ENCODE assay signal across 1 cellular context in the genomic region with DNA sequence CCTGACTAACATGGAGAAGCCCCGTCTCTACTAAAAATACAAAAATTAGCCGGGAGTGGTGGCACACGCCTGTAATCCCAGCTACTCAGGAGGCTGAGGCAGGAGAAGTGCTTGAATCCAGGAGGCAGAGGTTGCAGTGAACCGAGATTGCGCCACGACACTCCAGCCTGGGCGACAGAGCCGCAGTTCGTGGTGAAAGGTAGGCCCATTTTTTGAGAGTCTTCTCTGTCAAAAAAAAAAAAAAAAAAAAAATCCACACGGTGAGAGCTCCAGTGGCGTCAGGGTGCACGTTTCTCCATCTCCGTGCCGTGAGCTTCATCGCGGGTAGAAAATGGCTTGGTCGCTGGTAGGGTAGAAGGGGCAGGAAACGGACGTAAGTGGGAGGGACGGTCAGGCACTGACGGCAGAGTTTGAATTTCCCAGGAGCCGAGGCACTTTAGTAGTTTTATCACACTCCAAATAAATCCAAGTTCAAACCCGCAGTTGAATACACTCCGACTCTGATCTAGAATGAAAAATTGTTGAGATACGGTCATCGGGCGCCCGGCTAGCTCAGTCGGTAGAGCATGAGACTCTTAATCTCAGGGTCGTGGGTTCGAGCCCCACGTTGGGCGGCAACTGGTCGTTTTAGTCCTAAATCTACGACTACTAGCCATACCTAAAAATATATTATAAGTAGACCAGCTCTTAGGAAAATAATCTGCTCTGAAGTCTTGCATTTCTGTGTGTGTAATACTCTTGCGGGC.
TF ChIP-seq lines count a peak whose summit lies in the region.

No MANE protein-coding gene starts in this region.

TF ChIP-seq in HepG2, 621 proteins besides CTCF, POLR2A, EP300 and RAD21 (continued from another document):
- TF ChIP-seq, protein P1, sequence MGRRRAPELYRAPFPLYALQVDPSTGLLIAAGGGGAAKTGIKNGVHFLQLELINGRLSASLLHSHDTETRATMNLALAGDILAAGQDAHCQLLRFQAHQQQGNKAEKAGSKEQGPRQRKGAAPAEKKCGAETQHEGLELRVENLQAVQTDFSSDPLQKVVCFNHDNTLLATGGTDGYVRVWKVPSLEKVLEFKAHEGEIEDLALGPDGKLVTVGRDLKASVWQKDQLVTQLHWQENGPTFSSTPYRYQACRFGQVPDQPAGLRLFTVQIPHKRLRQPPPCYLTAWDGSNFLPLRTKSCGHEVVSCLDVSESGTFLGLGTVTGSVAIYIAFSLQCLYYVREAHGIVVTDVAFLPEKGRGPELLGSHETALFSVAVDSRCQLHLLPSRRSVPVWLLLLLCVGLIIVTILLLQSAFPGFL (CRISPR knock-in tag; IDR thresholded peaks at IDR 0.05): no peak
- TF ChIP-seq ZNF138 (CRISPR knock-in tag; IDR thresholded peaks at IDR 0.05; ENCODE audit: low read depth): no peak
- TF ChIP-seq ZBTB7A (CRISPR knock-in tag; IDR thresholded peaks at IDR 0.05): no peak
- no peak for TF ChIP-seq ZFP62 (CRISPR knock-in tag; IDR thresholded peaks at IDR 0.05)
- TF ChIP-seq, protein P2, sequence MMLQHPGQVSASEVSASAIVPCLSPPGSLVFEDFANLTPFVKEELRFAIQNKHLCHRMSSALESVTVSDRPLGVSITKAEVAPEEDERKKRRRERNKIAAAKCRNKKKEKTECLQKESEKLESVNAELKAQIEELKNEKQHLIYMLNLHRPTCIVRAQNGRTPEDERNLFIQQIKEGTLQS (CRISPR knock-in tag; IDR thresholded peaks at IDR 0.05): no peak
- TF ChIP-seq, protein P3, sequence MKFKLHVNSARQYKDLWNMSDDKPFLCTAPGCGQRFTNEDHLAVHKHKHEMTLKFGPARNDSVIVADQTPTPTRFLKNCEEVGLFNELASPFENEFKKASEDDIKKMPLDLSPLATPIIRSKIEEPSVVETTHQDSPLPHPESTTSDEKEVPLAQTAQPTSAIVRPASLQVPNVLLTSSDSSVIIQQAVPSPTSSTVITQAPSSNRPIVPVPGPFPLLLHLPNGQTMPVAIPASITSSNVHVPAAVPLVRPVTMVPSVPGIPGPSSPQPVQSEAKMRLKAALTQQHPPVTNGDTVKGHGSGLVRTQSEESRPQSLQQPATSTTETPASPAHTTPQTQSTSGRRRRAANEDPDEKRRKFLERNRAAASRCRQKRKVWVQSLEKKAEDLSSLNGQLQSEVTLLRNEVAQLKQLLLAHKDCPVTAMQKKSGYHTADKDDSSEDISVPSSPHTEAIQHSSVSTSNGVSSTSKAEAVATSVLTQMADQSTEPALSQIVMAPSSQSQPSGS (CRISPR knock-in tag; IDR thresholded peaks at IDR 0.05): no peak
- no peak for TF ChIP-seq ZNF672 (CRISPR knock-in tag; IDR thresholded peaks at IDR 0.05)
- TF ChIP-seq NCOA2 (CRISPR knock-in tag; IDR thresholded peaks at IDR 0.05): 0 out of 2 replicates have a peak, but pooled peaks have one; percentile 9
- no peak for TF ChIP-seq SUZ12 (IDR thresholded peaks at IDR 0.05; ENCODE audit: low read depth, low read length)
- TF ChIP-seq FOSL1 (CRISPR knock-in tag; IDR thresholded peaks at IDR 0.05; ENCODE audit: borderline replicate concordance): no peak
- TF ChIP-seq ZKSCAN1 (IDR thresholded peaks at IDR 0.05; ENCODE audit: low read length): no peak
- TF ChIP-seq MAFK (conservative IDR thresholded peaks at IDR 0.05 in 1 of 2, IDR thresholded peaks at IDR 0.05 in 1 of 2; ENCODE audit: low read length in 2 of 2): no peak
- TF ChIP-seq ZNF446 (CRISPR knock-in tag; IDR thresholded peaks at IDR 0.05): no peak
- TF ChIP-seq SRSF4 (IDR thresholded peaks at IDR 0.05; ENCODE audit: low read depth, low read length, poor library complexity, severe bottlenecking): no peak
- TF ChIP-seq, protein P4, sequence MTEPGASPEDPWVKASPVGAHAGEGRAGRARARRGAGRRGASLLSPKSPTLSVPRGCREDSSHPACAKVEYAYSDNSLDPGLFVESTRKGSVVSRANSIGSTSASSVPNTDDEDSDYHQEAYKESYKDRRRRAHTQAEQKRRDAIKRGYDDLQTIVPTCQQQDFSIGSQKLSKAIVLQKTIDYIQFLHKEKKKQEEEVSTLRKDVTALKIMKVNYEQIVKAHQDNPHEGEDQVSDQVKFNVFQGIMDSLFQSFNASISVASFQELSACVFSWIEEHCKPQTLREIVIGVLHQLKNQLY (CRISPR knock-in tag; IDR thresholded peaks at IDR 0.05): no peak
- TF ChIP-seq ZNF501 (CRISPR knock-in tag; IDR thresholded peaks at IDR 0.05): no peak
- TF ChIP-seq RCOR2 (CRISPR knock-in tag; IDR thresholded peaks at IDR 0.05): no peak; the same call in 1 of the 2 replicates
- no peak for TF ChIP-seq PAF1 (CRISPR knock-in tag; IDR thresholded peaks at IDR 0.05)
- peak; percentile 68 for TF ChIP-seq GATAD2A (CRISPR knock-in tag; IDR thresholded peaks at IDR 0.05)
- no peak for TF ChIP-seq SALL2 (CRISPR knock-in tag; IDR thresholded peaks at IDR 0.05)
- TF ChIP-seq HNRNPH1 (optimal IDR thresholded peaks at IDR 0.05; ENCODE audit: low read depth, low read length): no peak
- no peak for TF ChIP-seq FLYWCH1 (CRISPR knock-in tag; IDR thresholded peaks at IDR 0.05)
- no peak for TF ChIP-seq ZNF816 (CRISPR knock-in tag; IDR thresholded peaks at IDR 0.05; ENCODE audit: borderline replicate concordance)
- TF ChIP-seq KDM4B (CRISPR knock-in tag; IDR thresholded peaks at IDR 0.05): no peak
- TF ChIP-seq KLF6 (CRISPR knock-in tag; IDR thresholded peaks at IDR 0.05): 0 out of 2 replicates have a peak, but pooled peaks have one; percentile 19
- no peak for TF ChIP-seq NR1H2 (CRISPR knock-in tag; IDR thresholded peaks at IDR 0.05; ENCODE audit: borderline replicate concordance, low read depth)
- no peak for TF ChIP-seq ZNF10 (CRISPR knock-in tag; IDR thresholded peaks at IDR 0.05; ENCODE audit: borderline replicate concordance, low read depth)
- TF ChIP-seq SNRNP70 (IDR thresholded peaks at IDR 0.05; ENCODE audit: low read depth, low read length): no peak
- peak; percentile 21; the same call in 1 of the 2 replicates for TF ChIP-seq FOSL2 (CRISPR knock-in tag; IDR thresholded peaks at IDR 0.05)
- no peak for TF ChIP-seq ZNF20 (CRISPR knock-in tag; IDR thresholded peaks at IDR 0.05)
- TF ChIP-seq, protein P5, sequence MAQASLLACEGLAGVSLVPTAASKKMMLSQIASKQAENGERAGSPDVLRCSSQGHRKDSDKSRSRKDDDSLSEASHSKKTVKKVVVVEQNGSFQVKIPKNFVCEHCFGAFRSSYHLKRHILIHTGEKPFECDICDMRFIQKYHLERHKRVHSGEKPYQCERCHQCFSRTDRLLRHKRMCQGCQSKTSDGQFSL (CRISPR knock-in tag; IDR thresholded peaks at IDR 0.05): no peak
- TF ChIP-seq HOXA7 (CRISPR knock-in tag; IDR thresholded peaks at IDR 0.05): no peak
- 0 out of 2 replicates have a peak, but pooled peaks have one; percentile 45 for TF ChIP-seq CHCHD3 (CRISPR knock-in tag; IDR thresholded peaks at IDR 0.05)
- TF ChIP-seq, protein P6, sequence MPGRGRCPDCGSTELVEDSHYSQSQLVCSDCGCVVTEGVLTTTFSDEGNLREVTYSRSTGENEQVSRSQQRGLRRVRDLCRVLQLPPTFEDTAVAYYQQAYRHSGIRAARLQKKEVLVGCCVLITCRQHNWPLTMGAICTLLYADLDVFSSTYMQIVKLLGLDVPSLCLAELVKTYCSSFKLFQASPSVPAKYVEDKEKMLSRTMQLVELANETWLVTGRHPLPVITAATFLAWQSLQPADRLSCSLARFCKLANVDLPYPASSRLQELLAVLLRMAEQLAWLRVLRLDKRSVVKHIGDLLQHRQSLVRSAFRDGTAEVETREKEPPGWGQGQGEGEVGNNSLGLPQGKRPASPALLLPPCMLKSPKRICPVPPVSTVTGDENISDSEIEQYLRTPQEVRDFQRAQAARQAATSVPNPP (CRISPR knock-in tag; IDR thresholded peaks at IDR 0.05): no peak
- TF ChIP-seq, protein P7, sequence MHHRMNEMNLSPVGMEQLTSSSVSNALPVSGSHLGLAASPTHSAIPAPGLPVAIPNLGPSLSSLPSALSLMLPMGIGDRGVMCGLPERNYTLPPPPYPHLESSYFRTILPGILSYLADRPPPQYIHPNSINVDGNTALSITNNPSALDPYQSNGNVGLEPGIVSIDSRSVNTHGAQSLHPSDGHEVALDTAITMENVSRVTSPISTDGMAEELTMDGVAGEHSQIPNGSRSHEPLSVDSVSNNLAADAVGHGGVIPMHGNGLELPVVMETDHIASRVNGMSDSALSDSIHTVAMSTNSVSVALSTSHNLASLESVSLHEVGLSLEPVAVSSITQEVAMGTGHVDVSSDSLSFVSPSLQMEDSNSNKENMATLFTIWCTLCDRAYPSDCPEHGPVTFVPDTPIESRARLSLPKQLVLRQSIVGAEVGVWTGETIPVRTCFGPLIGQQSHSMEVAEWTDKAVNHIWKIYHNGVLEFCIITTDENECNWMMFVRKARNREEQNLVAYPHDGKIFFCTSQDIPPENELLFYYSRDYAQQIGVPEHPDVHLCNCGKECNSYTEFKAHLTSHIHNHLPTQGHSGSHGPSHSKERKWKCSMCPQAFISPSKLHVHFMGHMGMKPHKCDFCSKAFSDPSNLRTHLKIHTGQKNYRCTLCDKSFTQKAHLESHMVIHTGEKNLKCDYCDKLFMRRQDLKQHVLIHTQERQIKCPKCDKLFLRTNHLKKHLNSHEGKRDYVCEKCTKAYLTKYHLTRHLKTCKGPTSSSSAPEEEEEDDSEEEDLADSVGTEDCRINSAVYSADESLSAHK (CRISPR knock-in tag; IDR thresholded peaks at IDR 0.05; ENCODE audit: borderline replicate concordance): no peak
- TF ChIP-seq, protein P8, sequence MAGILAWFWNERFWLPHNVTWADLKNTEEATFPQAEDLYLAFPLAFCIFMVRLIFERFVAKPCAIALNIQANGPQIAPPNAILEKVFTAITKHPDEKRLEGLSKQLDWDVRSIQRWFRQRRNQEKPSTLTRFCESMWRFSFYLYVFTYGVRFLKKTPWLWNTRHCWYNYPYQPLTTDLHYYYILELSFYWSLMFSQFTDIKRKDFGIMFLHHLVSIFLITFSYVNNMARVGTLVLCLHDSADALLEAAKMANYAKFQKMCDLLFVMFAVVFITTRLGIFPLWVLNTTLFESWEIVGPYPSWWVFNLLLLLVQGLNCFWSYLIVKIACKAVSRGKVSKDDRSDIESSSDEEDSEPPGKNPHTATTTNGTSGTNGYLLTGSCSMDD (CRISPR knock-in tag; IDR thresholded peaks at IDR 0.05): no peak
- no peak for TF ChIP-seq PAWR (CRISPR knock-in tag; IDR thresholded peaks at IDR 0.05; ENCODE audit: borderline replicate concordance)
- peak; percentile 11; the same call in 1 of the 2 replicates for TF ChIP-seq ZNF652 (CRISPR knock-in tag; IDR thresholded peaks at IDR 0.05; ENCODE audit: borderline replicate concordance, low read depth)
- TF ChIP-seq, protein P9, sequence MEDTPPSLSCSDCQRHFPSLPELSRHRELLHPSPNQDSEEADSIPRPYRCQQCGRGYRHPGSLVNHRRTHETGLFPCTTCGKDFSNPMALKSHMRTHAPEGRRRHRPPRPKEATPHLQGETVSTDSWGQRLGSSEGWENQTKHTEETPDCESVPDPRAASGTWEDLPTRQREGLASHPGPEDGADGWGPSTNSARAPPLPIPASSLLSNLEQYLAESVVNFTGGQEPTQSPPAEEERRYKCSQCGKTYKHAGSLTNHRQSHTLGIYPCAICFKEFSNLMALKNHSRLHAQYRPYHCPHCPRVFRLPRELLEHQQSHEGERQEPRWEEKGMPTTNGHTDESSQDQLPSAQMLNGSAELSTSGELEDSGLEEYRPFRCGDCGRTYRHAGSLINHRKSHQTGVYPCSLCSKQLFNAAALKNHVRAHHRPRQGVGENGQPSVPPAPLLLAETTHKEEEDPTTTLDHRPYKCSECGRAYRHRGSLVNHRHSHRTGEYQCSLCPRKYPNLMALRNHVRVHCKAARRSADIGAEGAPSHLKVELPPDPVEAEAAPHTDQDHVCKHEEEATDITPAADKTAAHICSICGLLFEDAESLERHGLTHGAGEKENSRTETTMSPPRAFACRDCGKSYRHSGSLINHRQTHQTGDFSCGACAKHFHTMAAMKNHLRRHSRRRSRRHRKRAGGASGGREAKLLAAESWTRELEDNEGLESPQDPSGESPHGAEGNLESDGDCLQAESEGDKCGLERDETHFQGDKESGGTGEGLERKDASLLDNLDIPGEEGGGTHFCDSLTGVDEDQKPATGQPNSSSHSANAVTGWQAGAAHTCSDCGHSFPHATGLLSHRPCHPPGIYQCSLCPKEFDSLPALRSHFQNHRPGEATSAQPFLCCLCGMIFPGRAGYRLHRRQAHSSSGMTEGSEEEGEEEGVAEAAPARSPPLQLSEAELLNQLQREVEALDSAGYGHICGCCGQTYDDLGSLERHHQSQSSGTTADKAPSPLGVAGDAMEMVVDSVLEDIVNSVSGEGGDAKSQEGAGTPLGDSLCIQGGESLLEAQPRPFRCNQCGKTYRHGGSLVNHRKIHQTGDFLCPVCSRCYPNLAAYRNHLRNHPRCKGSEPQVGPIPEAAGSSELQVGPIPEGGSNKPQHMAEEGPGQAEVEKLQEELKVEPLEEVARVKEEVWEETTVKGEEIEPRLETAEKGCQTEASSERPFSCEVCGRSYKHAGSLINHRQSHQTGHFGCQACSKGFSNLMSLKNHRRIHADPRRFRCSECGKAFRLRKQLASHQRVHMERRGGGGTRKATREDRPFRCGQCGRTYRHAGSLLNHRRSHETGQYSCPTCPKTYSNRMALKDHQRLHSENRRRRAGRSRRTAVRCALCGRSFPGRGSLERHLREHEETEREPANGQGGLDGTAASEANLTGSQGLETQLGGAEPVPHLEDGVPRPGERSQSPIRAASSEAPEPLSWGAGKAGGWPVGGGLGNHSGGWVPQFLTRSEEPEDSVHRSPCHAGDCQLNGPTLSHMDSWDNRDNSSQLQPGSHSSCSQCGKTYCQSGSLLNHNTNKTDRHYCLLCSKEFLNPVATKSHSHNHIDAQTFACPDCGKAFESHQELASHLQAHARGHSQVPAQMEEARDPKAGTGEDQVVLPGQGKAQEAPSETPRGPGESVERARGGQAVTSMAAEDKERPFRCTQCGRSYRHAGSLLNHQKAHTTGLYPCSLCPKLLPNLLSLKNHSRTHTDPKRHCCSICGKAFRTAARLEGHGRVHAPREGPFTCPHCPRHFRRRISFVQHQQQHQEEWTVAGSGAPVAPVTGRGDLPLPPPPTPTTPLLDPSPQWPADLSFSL (CRISPR knock-in tag; IDR thresholded peaks at IDR 0.05): no peak
- TF ChIP-seq ZNF790 (CRISPR knock-in tag; IDR thresholded peaks at IDR 0.05; ENCODE audit: borderline replicate concordance): no peak
- TF ChIP-seq NFKB2 (CRISPR knock-in tag; IDR thresholded peaks at IDR 0.05; ENCODE audit: borderline replicate concordance): 0 out of 2 replicates have a peak, but pooled peaks have one; percentile 17
- TF ChIP-seq FIP1L1 (IDR thresholded peaks at IDR 0.05; ENCODE audit: borderline replicate concordance, insufficient read depth, low read depth, low read length): no peak
- no peak for TF ChIP-seq ZNF34 (CRISPR knock-in tag; IDR thresholded peaks at IDR 0.05; ENCODE audit: borderline replicate concordance)
- no peak for TF ChIP-seq CC2D1A (CRISPR knock-in tag; IDR thresholded peaks at IDR 0.05)
- TF ChIP-seq RBFOX2 (IDR thresholded peaks at IDR 0.05; ENCODE audit: low read depth, low read length): no peak
- TF ChIP-seq CCAR2 (optimal IDR thresholded peaks at IDR 0.05; ENCODE audit: low read depth, low read length): no peak
- 0 out of 2 replicates have a peak, but pooled peaks have one; percentile 47 for TF ChIP-seq ZNF569 (CRISPR knock-in tag; IDR thresholded peaks at IDR 0.05; ENCODE audit: borderline replicate concordance)
- no peak for TF ChIP-seq MBNL3 (CRISPR knock-in tag; conservative IDR thresholded peaks at IDR 0.05)
- TF ChIP-seq AGO2 (optimal IDR thresholded peaks at IDR 0.05; ENCODE audit: low read depth, low read length): no peak
- no peak for TF ChIP-seq ZFP82 (CRISPR knock-in tag; IDR thresholded peaks at IDR 0.05; ENCODE audit: borderline replicate concordance)
TF ChIP-seq in HepG2: peak in this region for 83.
